ENCODE assay signal across 11 cellular contexts in genomic region chr10:17984056-17984455, GRCh38. TPM values are rescaled to one million over a fixed set of nuclear protein-coding genes. Genes with fewer than 3 reads are reported as not detected.
DNase-seq lines count a peak whose midpoint lies in the region; ATAC-seq, FAIRE-seq and TF ChIP-seq lines count a peak whose summit lies in the region.
"Had no signal": no experiment of that assay in that cellular context is flagged by ENCODE, and none has a peak within 500 bp of the region (broad histone marks: within the 10 kb centered on the region; RNA-seq: fewer than 3 reads in every experiment).

No MANE protein-coding gene starts in this region.

- DNase-seq in A172 (ENCODE audit: low spot score) (peak; percentile 65), SK-N-SH (no peak), cerebellar cortex (ENCODE audit: low spot score) (no peak), D721Med (ENCODE audit: insufficient read length, low spot score) (no peak)
- no peak for DNase-seq in stimulated activated CD4-positive, alpha-beta T cell treated with anti-CD3 and anti-CD28 coated beads, Interleukin-12 subunit alpha, Interleukin-12 subunit beta, amount 100 ng/mL, for 4 hours
- no peak for DNase-seq in activated effector memory CD4-positive, alpha-beta T cell treated with Interleukin-2 at 50 U/mL for 16 hours
- DNase-seq: substantia nigra had no signal

- H3K9ac ChIP-seq in SK-N-SH, result no peak overlapping the region

- no peaks in the 10 kb centered on the region for H3K27me3 ChIP-seq in SK-N-SH (ENCODE audit: insufficient read depth)
- H3K27me3 ChIP-seq: hepatocyte had no signal

- H2AFZ ChIP-seq in SK-N-SH (ENCODE audit: low read depth), result peak overlapping the region; percentile 56; the same call in 1 of the 2 replicates
- H2AFZ ChIP-seq: hepatocyte had no signal

- H3K9me2 ChIP-seq in SK-N-SH, result no peaks in the 10 kb centered on the region

- 0 out of 4 replicates have a peak, but pooled peaks of 1 of the 2 experiments have one; percentile 27 for TF ChIP-seq EP300 in SK-N-SH (IDR thresholded peaks at IDR 0.05; ENCODE audit: borderline replicate concordance in 1 of 2, low read depth in 1 of 2, low read length in 1 of 2)

- no peak overlapping the region for H3K4me3 ChIP-seq in SK-N-SH (ENCODE audit: low read depth in 2 of 2, low read length in 1 of 2)
- H3K4me3 ChIP-seq: hepatocyte had no signal

- WGBS in SK-N-SH (ENCODE audit: low lambda C conversion rate), result 9% methylated on average over 1 of the region's 1 CpG

- H3K9me3 ChIP-seq in SK-N-SH, result no peaks in the 10 kb centered on the region

- H3K36me3 ChIP-seq in SK-N-SH (replicated peaks in 1 of 2; ENCODE audit: control insufficient read depth in 1 of 2, insufficient read depth in 2 of 2, low read length in 1 of 2), result no peaks in the 10 kb centered on the region

- CTCF ChIA-PET in SK-N-SH (lab: Yijun Ruan, JAX), result interaction anchor here (0.6 kb wide), 1 partner anchor 543 kb away, joined by 4 read pairs; no protein-coding TSS in a partner anchor

- H3K4me1 ChIP-seq in SK-N-SH (ENCODE audit: control insufficient read depth in 1 of 2, insufficient read depth in 2 of 2, low read depth in 1 of 2, low read length in 1 of 2), result peaks cover 0 to 9% of the 10 kb centered on the region in 2 experiments; a peak in 2 of 4 replicates

- TF ChIP-seq RAD21 in SK-N-SH (IDR thresholded peaks at IDR 0.05; ENCODE audit: low read length), result no peak

- H3K79me2 ChIP-seq in SK-N-SH (ENCODE audit: insufficient read depth), result no peaks in the 10 kb centered on the region
- H3K79me2 ChIP-seq: hepatocyte had no signal

- no peak for FAIRE-seq in D721Med (lab: Jason Lieb, UNC)
- FAIRE-seq: A204.1 had no signal

- ATAC-seq in GM19455 (IDR thresholded peaks at IDR 0.05; ENCODE audit: unreplicated experiment) (peak; percentile 62), HG03097 (IDR thresholded peaks at IDR 0.05; ENCODE audit: low FRiP score, unreplicated experiment) (peak; percentile 82)

- no peaks in the 10 kb centered on the region for H4K20me1 ChIP-seq in SK-N-SH (ENCODE audit: insufficient read depth)

- POLR2A ChIA-PET in SK-N-SH (lab: Yijun Ruan, JAX), result no interaction called here

- no peak for TF ChIP-seq CTCF in SK-N-SH (IDR thresholded peaks at IDR 0.05)
- no peak for TF ChIP-seq CTCF in D721Med (IDR thresholded peaks at IDR 0.05; ENCODE audit: insufficient read depth, missing control alignments)

- no peak overlapping the region for H3K4me2 ChIP-seq in SK-N-SH
- H3K4me2 ChIP-seq: hepatocyte had no signal

- no peak overlapping the region; a peak in 1 of 4 replicates for H3K27ac ChIP-seq in SK-N-SH (ENCODE audit: low read depth in 2 of 2, low read length in 1 of 2)
- H3K27ac ChIP-seq: hepatocyte had no signal

- peaks cover 20% of the 10 kb centered on the region for H3F3A ChIP-seq in SK-N-SH (replicated peaks; ENCODE audit: insufficient read depth)

TF ChIP-seq in SK-N-SH, 30 proteins besides CTCF, POLR2A, EP300 and RAD21:
- TF ChIP-seq SIN3A (IDR thresholded peaks at IDR 0.05; ENCODE audit: borderline replicate concordance, low read depth, low read length) (no peak), MXI1 (IDR thresholded peaks at IDR 0.05; ENCODE audit: low read depth, low read length) (no peak), ELF1 (IDR thresholded peaks at IDR 0.05) (no peak), REST (IDR thresholded peaks at IDR 0.05; ENCODE audit: low read depth, low read length) (no peak), USF1 (IDR thresholded peaks at IDR 0.05; ENCODE audit: borderline replicate concordance, low read depth) (no peak), SMC3 (IDR thresholded peaks at IDR 0.05; ENCODE audit: low read depth, low read length) (no peak), RCOR1 (IDR thresholded peaks at IDR 0.05; ENCODE audit: low read length) (no peak), FOXJ3 (CRISPR knock-in tag; IDR thresholded peaks at IDR 0.05) (no peak), YY1 (IDR thresholded peaks at IDR 0.05; ENCODE audit: low read depth) (no peak), RXRA (IDR thresholded peaks at IDR 0.05; ENCODE audit: borderline replicate concordance, low read depth) (no peak), JUND (IDR thresholded peaks at IDR 0.05) (peak; percentile 24; the same call in 1 of the 2 replicates), NRF1 (IDR thresholded peaks at IDR 0.05; ENCODE audit: low read depth, low read length) (no peak), PBX3 (IDR thresholded peaks at IDR 0.05) (peak; percentile 63), TEAD4 (IDR thresholded peaks at IDR 0.05; ENCODE audit: borderline replicate concordance, insufficient read depth) (peak; percentile 29; the same call in 1 of the 2 replicates), FOSL2 (IDR thresholded peaks at IDR 0.05; ENCODE audit: borderline replicate concordance, low read depth) (no peak), TAF1 (IDR thresholded peaks at IDR 0.05; ENCODE audit: borderline replicate concordance, low read depth, low read length) (no peak), GATA2 (CRISPR knock-in tag; IDR thresholded peaks at IDR 0.05) (no peak), ZBTB33 (IDR thresholded peaks at IDR 0.05; ENCODE audit: borderline replicate concordance, low read depth) (no peak), POLR2AphosphoS5 (IDR thresholded peaks at IDR 0.05; ENCODE audit: low read depth, low read length) (no peak), EZH2phosphoT487 (IDR thresholded peaks at IDR 0.05; ENCODE audit: borderline replicate concordance, low read depth) (no peak)

RNA-seq across cellular contexts. Expression of gene SLC39A12, which starts 32.3 kb away (rescaled TPM):
- total RNA-seq in A172 (2014; rRNA removed; shearing (Covaris generic)), result not detected in 2 replicates
- not detected in 2 replicates for polyA plus RNA-seq in SK-N-SH (2012; rRNA removed)
- polyA plus RNA-seq in SK-N-SH (2012; cell fraction: cytosol; rRNA removed), result not detected in 2 replicates
- 0.02 TPM in 1 of 2 replicates, not detected in the other for polyA plus RNA-seq in SK-N-SH (2012; cell fraction: nucleus; rRNA removed)
- total RNA-seq: hepatocyte had no signal
- polyA plus RNA-seq: hepatocyte had no signal
